In the genomic region with DNA sequence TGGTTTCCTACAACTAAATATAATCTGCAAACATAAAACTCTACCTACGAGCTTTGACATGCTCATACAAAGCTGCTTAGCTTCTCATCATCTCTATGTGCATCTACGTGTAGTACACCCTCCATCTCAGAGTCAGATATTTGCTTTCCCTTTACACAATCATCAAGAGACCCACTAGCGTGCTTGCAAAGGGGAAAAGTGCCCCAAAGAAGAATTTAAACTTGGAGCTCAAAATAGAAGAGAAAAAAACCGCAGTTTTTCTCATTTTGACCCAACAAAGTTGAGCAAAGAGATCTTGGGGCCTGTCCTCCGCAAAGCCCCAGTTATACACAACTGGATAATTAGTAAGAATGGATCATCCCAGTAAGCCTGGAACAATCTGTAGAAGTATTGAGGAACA, we compare ENCODE assay signal across 23 cellular contexts.
"Had no signal": no experiment of that assay in that cellular context is flagged by ENCODE, and none has a peak within 500 bp of the region (broad histone marks: within the 10 kb centered on the region; RNA-seq: fewer than 3 reads in every experiment).

No MANE protein-coding gene starts in this region.

- H3K9me3 ChIP-seq: body of pancreas, colonic mucosa, spleen, transverse colon had no signal

- H3K36me3 ChIP-seq: colonic mucosa, gastroesophageal sphincter, left ventricle myocardium inferior, spleen, transverse colon, WERI-Rb-1 had no signal

- H3K4me2 ChIP-seq: hepatocyte had no signal

- H3K4me1 ChIP-seq: body of pancreas, colonic mucosa, gastroesophageal sphincter, left ventricle myocardium inferior, spleen, transverse colon had no signal

- H3K27me3 ChIP-seq: body of pancreas, colonic mucosa, spleen, transverse colon had no signal

- DNase-seq: activated CD4-positive, alpha-beta T cell treated with anti-CD3 and anti-CD28 coated beads for 48 hours; activated CD4-positive, alpha-beta T cell treated with anti-CD3 and anti-CD28 coated beads, Interleukin-2, amount 50 U/mL, for 48 hours; activated CD8-positive, alpha-beta memory T cell treated with anti-CD3 and anti-CD28 coated beads for 24 hours; activated effector memory CD4-positive, alpha-beta T cell treated with Interleukin-2 at 50 U/mL for 16 hours; activated naive CD4-positive, alpha-beta T cell treated with Interleukin-2 at 50 U/mL for 16 hours; aorta; body of pancreas; cerebellar nuclear complex; colonic mucosa; effector memory CD8-positive, alpha-beta T cell; erythroblast; left ventricle myocardium inferior; mesendoderm; right cardiac atrium; spleen; stimulated activated naive CD4-positive, alpha-beta T cell; transverse colon; WERI-Rb-1 had no signal

- H3K4me3 ChIP-seq: body of pancreas, colonic mucosa, gastroesophageal sphincter, hepatocyte, left ventricle myocardium inferior, lung, spleen, transverse colon had no signal

- ATAC-seq: activated CD4-positive, CD25-positive, alpha-beta regulatory T cell treated with anti-CD3 and anti-CD28 coated beads, Interleukin-2, amount 50 U/mL, for 24 hours; body of pancreas; effector memory CD8-positive, alpha-beta T cell; gastroesophageal sphincter; natural killer cell treated with Interleukin-12 subunit alpha and Interleukin-12 subunit beta and Interleukin-15 and Interleukin-18, amount 100 ng/mL, for 72 hours; right cardiac atrium had no signal

- H3K27ac ChIP-seq: body of pancreas, colonic mucosa, gastroesophageal sphincter, hepatocyte, left ventricle myocardium inferior, spleen, transverse colon, WERI-Rb-1 had no signal
